In genomic region chr5:61735531-61735930, GRCh38 we compare ENCODE assay signal across 23 cellular contexts.
"Had no signal": no experiment of that assay in that cellular context is flagged by ENCODE, and none has a peak within 500 bp of the region (broad histone marks: within the 10 kb centered on the region; RNA-seq: fewer than 3 reads in every experiment).

No MANE protein-coding gene starts in this region.

- H3K36me3 ChIP-seq: ascending aorta, left ventricle myocardium inferior, neutrophil, tibial nerve had no signal

- H3K36me3 Mint-ChIP-seq: activated naive CD4-positive, alpha-beta T cell treated with anti-CD3 and anti-CD28 coated beads, Interleukin-2, amount 10 ng/mL, durations not matched to agents 7 days and 5 days; memory B cell; naive B cell had no signal

- H3K4me3 ChIP-seq: ascending aorta, left ventricle myocardium inferior, mucosa of descending colon, tibial nerve had no signal

- H3K9me3 Mint-ChIP-seq: activated B cell treated with CpG ODN at 0.5 μM for 24 hours; activated CD8-positive, alpha-beta T cell treated with anti-CD3 and anti-CD28 coated beads for 36 hours; activated naive CD4-positive, alpha-beta T cell treated with anti-CD3 and anti-CD28 coated beads, Interleukin-2, amount 10 ng/mL, durations not matched to agents 7 days and 5 days; activated naive CD8-positive, alpha-beta T cell treated with anti-CD3 and anti-CD28 coated beads, Interleukin-2, amount 50 U/mL, for 24 hours; activated T-helper 2 cell treated with anti-CD3 and anti-CD28 coated beads, Interferon-gamma antibody, Interleukin-2, Interleukin-4, amounts not matched to agents 10 μg/mL and 5 μg/mL and 100 μg/mL, durations not matched to agents 14 hours and 24 hours and 36 hours; memory B cell had no signal

- FAIRE-seq: frontal cortex, keratinocyte, urothelium cell line had no signal

- H3K4me3 Mint-ChIP-seq: activated B cell treated with CpG ODN at 0.5 μM for 24 hours; activated CD8-positive, alpha-beta T cell treated with anti-CD3 and anti-CD28 coated beads for 36 hours; activated naive CD4-positive, alpha-beta T cell treated with anti-CD3 and anti-CD28 coated beads, Interleukin-2, amount 10 ng/mL, durations not matched to agents 7 days and 5 days; activated naive CD8-positive, alpha-beta T cell treated with anti-CD3 and anti-CD28 coated beads, Interleukin-2, amount 50 U/mL, for 24 hours; memory B cell; naive B cell had no signal

- H3K27ac ChIP-seq: ascending aorta, left ventricle myocardium inferior, neutrophil had no signal

- H3K4me1 Mint-ChIP-seq: activated B cell treated with CpG ODN at 0.5 μM for 24 hours; activated naive CD4-positive, alpha-beta T cell treated with anti-CD3 and anti-CD28 coated beads, Interleukin-2, amount 10 ng/mL, durations not matched to agents 7 days and 5 days; activated naive CD8-positive, alpha-beta T cell treated with anti-CD3 and anti-CD28 coated beads, Interleukin-2, amount 50 U/mL, for 24 hours; memory B cell; naive B cell had no signal

- H3K27me3 ChIP-seq: ascending aorta, tibial nerve had no signal

- H3K9me3 ChIP-seq: ascending aorta, left ventricle myocardium inferior, mucosa of descending colon, neutrophil, tibial nerve had no signal

- H3K4me1 ChIP-seq: ascending aorta, left ventricle myocardium inferior had no signal

- DNase-seq: activated B cell treated with CpG ODN at 0.5 μM for 24 hours; activated CD4-positive, alpha-beta T cell treated with anti-CD3 and anti-CD28 coated beads for 4 hours; activated CD8-positive, alpha-beta T cell treated with anti-CD3 and anti-CD28 coated beads for 36 hours; activated naive CD4-positive, alpha-beta T cell treated with anti-CD3 and anti-CD28 coated beads, Interleukin-2, amount 10 ng/mL, durations not matched to agents 7 days and 5 days; activated naive CD8-positive, alpha-beta T cell treated with anti-CD3 and anti-CD28 coated beads, Interleukin-2, amount 50 U/mL, for 24 hours; activated T-cell treated with anti-CD3 and anti-CD28 coated beads, Interleukin-2, amount 50 U/mL, for 1 hour; dermis blood vessel endothelial cell; effector memory CD4-positive, alpha-beta T cell; head of caudate nucleus; left ventricle myocardium inferior; mucosa of descending colon; naive B cell; stimulated activated naive CD8-positive, alpha-beta T cell treated with anti-CD3 and anti-CD28 coated beads, Interleukin-15, Interleukin-2, amounts not matched to agents 100 U/mL and 50 U/mL, for 24 hours; T-helper 1 cell; T-helper 9 cell had no signal

- ATAC-seq: activated CD8-positive, alpha-beta T cell treated with anti-CD3 and anti-CD28 coated beads for 36 hours; activated naive CD8-positive, alpha-beta T cell treated with anti-CD3 and anti-CD28 coated beads, Interleukin-2, amount 50 U/mL, for 24 hours; mucosa of descending colon; stimulated activated naive CD8-positive, alpha-beta T cell treated with anti-CD3 and anti-CD28 coated beads, Interleukin-15, Interleukin-2, amounts not matched to agents 100 U/mL and 50 U/mL, for 24 hours had no signal

- H3K27ac Mint-ChIP-seq: activated B cell treated with CpG ODN at 0.5 μM for 24 hours; activated CD8-positive, alpha-beta T cell treated with anti-CD3 and anti-CD28 coated beads for 36 hours; activated naive CD4-positive, alpha-beta T cell treated with anti-CD3 and anti-CD28 coated beads, Interleukin-2, amount 10 ng/mL, durations not matched to agents 7 days and 5 days; activated naive CD8-positive, alpha-beta T cell treated with anti-CD3 and anti-CD28 coated beads, Interleukin-2, amount 50 U/mL, for 24 hours; activated T-helper 2 cell treated with anti-CD3 and anti-CD28 coated beads, Interferon-gamma antibody, Interleukin-2, Interleukin-4, amounts not matched to agents 10 μg/mL and 5 μg/mL and 100 μg/mL, durations not matched to agents 14 hours and 24 hours and 36 hours; memory B cell; naive B cell had no signal
